Comparison of ENCODE assay signal across 1 cellular context in genomic region chr20:36352843-36353553, GRCh38.
TF ChIP-seq lines count a peak whose summit lies in the region.

No MANE protein-coding gene starts in this region.

TF ChIP-seq in K562, 482 proteins besides CTCF, POLR2A, EP300 and RAD21 (continued from another document):
- TF ChIP-seq CBFA2T3 (IDR thresholded peaks at IDR 0.05) = no peak
- TF ChIP-seq EGR1 (conservative IDR thresholded peaks at IDR 0.05) = no peak
- no peak for TF ChIP-seq POLR3G (IDR thresholded peaks at IDR 0.05; ENCODE audit: extremely low read depth, insufficient read length, insufficient replicate concordance)
- TF ChIP-seq TCF15 (CRISPR knock-in tag; IDR thresholded peaks at IDR 0.05) = no peak
- peak; percentile 24; the same call in 1 of the 2 replicates for TF ChIP-seq NFE2 (IDR thresholded peaks at IDR 0.05; ENCODE audit: low read depth)
- no peak for TF ChIP-seq POLR2B (IDR thresholded peaks at IDR 0.05; ENCODE audit: low read depth, partially characterized antibody)
- no peak for TF ChIP-seq ZBTB40 (IDR thresholded peaks at IDR 0.05)
- TF ChIP-seq ZBTB40 (CRISPR knock-in tag; IDR thresholded peaks at IDR 0.05) = no peak
- TF ChIP-seq ZNF212 (CRISPR knock-in tag; IDR thresholded peaks at IDR 0.05) = no peak
- no peak for TF ChIP-seq NONO (IDR thresholded peaks at IDR 0.05; ENCODE audit: low read depth in 2 of 2, low read length in 1 of 2)
- TF ChIP-seq HINFP (tag; conservative IDR thresholded peaks at IDR 0.05; ENCODE audit: low read depth) = no peak
- TF ChIP-seq ZBTB1 (CRISPR knock-in tag; IDR thresholded peaks at IDR 0.05; ENCODE audit: borderline replicate concordance, low read depth) = no peak
- TF ChIP-seq, protein P1, sequence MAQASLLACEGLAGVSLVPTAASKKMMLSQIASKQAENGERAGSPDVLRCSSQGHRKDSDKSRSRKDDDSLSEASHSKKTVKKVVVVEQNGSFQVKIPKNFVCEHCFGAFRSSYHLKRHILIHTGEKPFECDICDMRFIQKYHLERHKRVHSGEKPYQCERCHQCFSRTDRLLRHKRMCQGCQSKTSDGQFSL (CRISPR knock-in tag; IDR thresholded peaks at IDR 0.05) = no peak
- TF ChIP-seq, protein P1 (tag; IDR thresholded peaks at IDR 0.05) = no peak
- no peak for TF ChIP-seq ZFP1 (CRISPR knock-in tag; IDR thresholded peaks at IDR 0.05)
- no peak for TF ChIP-seq ZNF239 (CRISPR knock-in tag; IDR thresholded peaks at IDR 0.05)
- TF ChIP-seq SMC3 (conservative IDR thresholded peaks at IDR 0.05; ENCODE audit: insufficient read depth, low read depth, low read length) = no peak
- no peak for TF ChIP-seq NUFIP1 (IDR thresholded peaks at IDR 0.05; ENCODE audit: partially characterized antibody)
- TF ChIP-seq, protein P2, sequence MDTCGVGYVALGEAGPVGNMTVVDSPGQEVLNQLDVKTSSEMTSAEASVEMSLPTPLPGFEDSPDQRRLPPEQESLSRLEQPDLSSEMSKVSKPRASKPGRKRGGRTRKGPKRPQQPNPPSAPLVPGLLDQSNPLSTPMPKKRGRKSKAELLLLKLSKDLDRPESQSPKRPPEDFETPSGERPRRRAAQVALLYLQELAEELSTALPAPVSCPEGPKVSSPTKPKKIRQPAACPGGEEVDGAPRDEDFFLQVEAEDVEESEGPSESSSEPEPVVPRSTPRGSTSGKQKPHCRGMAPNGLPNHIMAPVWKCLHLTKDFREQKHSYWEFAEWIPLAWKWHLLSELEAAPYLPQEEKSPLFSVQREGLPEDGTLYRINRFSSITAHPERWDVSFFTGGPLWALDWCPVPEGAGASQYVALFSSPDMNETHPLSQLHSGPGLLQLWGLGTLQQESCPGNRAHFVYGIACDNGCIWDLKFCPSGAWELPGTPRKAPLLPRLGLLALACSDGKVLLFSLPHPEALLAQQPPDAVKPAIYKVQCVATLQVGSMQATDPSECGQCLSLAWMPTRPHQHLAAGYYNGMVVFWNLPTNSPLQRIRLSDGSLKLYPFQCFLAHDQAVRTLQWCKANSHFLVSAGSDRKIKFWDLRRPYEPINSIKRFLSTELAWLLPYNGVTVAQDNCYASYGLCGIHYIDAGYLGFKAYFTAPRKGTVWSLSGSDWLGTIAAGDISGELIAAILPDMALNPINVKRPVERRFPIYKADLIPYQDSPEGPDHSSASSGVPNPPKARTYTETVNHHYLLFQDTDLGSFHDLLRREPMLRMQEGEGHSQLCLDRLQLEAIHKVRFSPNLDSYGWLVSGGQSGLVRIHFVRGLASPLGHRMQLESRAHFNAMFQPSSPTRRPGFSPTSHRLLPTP (IDR thresholded peaks at IDR 0.05; ENCODE audit: borderline replicate concordance, extremely low read depth, insufficient read length) = no peak
- no peak for TF ChIP-seq ZBTB7A (IDR thresholded peaks at IDR 0.05; ENCODE audit: borderline replicate concordance, control insufficient read depth, low read depth, low read length)
- no peak for TF ChIP-seq TAF9B (IDR thresholded peaks at IDR 0.05; ENCODE audit: partially characterized antibody)
- TF ChIP-seq BRD9 (IDR thresholded peaks at IDR 0.05; ENCODE audit: low read depth, partially characterized antibody) = no peak
- TF ChIP-seq SUPT5H (IDR thresholded peaks at IDR 0.05) = no peak
- TF ChIP-seq ZBTB34 (CRISPR knock-in tag; IDR thresholded peaks at IDR 0.05) = no peak
TF ChIP-seq in K562: peak in this region for 6.
